ENCODE assay signal across 26 cellular contexts in the genomic region with DNA sequence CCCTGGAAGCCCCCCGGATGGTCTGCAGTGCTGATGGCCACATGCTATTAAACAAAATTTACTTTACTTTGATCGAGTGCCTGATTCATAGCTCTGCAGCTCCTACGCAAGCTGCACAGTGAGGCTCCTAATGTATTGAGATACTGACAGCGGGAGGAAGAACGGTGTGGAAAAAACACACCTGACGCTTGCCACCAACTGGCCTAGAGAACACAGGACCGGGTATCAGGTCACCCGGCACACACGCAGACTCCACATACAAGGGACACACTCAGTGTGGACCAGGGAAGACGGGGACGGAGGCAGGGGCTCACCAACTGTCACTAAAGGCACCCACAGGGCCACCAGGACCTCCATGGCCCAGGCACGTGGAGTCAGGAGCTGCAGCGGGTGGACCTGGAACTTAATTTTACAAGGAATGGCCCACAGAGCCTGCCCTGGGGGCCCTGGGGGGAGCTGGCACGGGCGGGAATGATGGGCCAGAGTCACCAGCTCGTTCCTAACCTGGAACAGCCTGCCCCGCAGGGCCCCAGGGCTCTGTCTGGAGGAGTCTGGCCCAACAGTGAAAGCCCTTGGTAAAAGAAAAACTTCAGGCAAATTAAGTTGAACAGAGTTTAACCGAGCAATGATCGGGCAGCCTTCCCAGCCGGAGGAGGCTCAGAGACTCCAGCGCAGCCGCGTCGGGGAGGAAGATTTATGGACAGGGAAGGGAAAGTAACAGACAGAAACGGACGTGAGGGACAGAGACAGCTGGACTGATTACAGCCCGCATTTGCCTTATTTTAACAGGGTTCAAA.
DNase-seq lines count a peak whose midpoint lies in the region; ATAC-seq and TF ChIP-seq lines count a peak whose summit lies in the region.
"Had no signal": no experiment of that assay in that cellular context is flagged by ENCODE, and none has a peak within 500 bp of the region (broad histone marks: within the 10 kb centered on the region; RNA-seq: fewer than 3 reads in every experiment).

No MANE protein-coding gene starts in this region.

- no peaks in the 10 kb centered on the region for H3K27me3 ChIP-seq in GM23338 (ENCODE audit: insufficient read depth)
- H3K27me3 ChIP-seq in lung (ENCODE audit: control insufficient read depth, insufficient read depth), result no peaks in the 10 kb centered on the region
- H3K27me3 ChIP-seq in psoas muscle (ENCODE audit: insufficient read depth in 3 of 3, low read length in 2 of 3), result peaks cover 0 to 6% (median 2%) of the 10 kb centered on the region in 3 donors
- H3K27me3 ChIP-seq in CD8-positive, alpha-beta memory T cell (ENCODE audit: insufficient read depth, low read length, poor library complexity, severe bottlenecking), result no peaks in the 10 kb centered on the region
- H3K27me3 ChIP-seq: BE2C, upper lobe of right lung had no signal

- no peak for TF ChIP-seq CTCF in GM23338 (conservative IDR thresholded peaks at IDR 0.05; ENCODE audit: low read depth in 2 of 2)
- no peak for TF ChIP-seq CTCF in lung (IDR thresholded peaks at IDR 0.05; ENCODE audit: control extremely low read depth, extremely low read depth)
- TF ChIP-seq CTCF in psoas muscle (IDR thresholded peaks at IDR 0.05), result no peak
- no peak for TF ChIP-seq CTCF in CD14-positive monocyte (IDR thresholded peaks at IDR 0.05)

- POLR2A ChIA-PET in CD8-positive, alpha-beta memory T cell (lab: Charles Lee), result no interaction called here

- ATAC-seq in GM23338 (no peak), lung (ENCODE audit: insufficient read depth, low FRiP score) (no peak), psoas muscle (peak in 3 of 4 donors; percentile 24 to 43 (median 42)), HG02885 (IDR thresholded peaks at IDR 0.05; ENCODE audit: poor library complexity, unreplicated experiment) (no peak), HG03354 (IDR thresholded peaks at IDR 0.05; ENCODE audit: poor library complexity, severe bottlenecking, unreplicated experiment) (no peak)
- ATAC-seq: activated CD4-positive, alpha-beta T cell treated with anti-CD3 and anti-CD28 coated beads for 36 hours; activated T-cell treated with anti-CD3 and anti-CD28 coated beads, Interleukin-2, amount 50 U/mL, for 72 hours; naive thymus-derived CD4-positive, alpha-beta T cell had no signal

- H3K4me3 ChIP-seq in GM23338 (no peak overlapping the region), lung (no peak overlapping the region), psoas muscle (no peak overlapping the region)
- H3K4me3 ChIP-seq in CD8-positive, alpha-beta memory T cell (ENCODE audit: low read length), result no peak overlapping the region
- H3K4me3 ChIP-seq: A549, dorsolateral prefrontal cortex, SK-N-MC, upper lobe of right lung had no signal

- H3F3A ChIP-seq in GM23338 (replicated peaks; ENCODE audit: low read depth), result no peaks in the 10 kb centered on the region

- H3K27ac ChIP-seq in GM23338 (ENCODE audit: low read depth), result no peak overlapping the region
- peak overlapping the region; percentile 39 for H3K27ac ChIP-seq in cingulate gyrus (ENCODE audit: low read depth, low read length)
- H3K27ac ChIP-seq in lung (ENCODE audit: low read depth in 1 of 2, low read length in 1 of 2), result no peak overlapping the region
- H3K27ac ChIP-seq in psoas muscle, result no peak overlapping the region
- H3K27ac ChIP-seq in CD8-positive, alpha-beta memory T cell (ENCODE audit: low read depth, low read length), result no peak overlapping the region
- H3K27ac ChIP-seq: A549, HL-60, SK-N-MC, upper lobe of right lung had no signal

- peaks cover 15% of the 10 kb centered on the region; the same call in 1 of the 2 replicates for H3K9me2 ChIP-seq in GM23338 (ENCODE audit: insufficient read depth)

- peaks cover 6% of the 10 kb centered on the region; the same call in 2 of the 3 replicates for H3K36me3 Mint-ChIP-seq in GM23338 (ENCODE audit: low read depth)
- no peaks in the 10 kb centered on the region for H3K36me3 Mint-ChIP-seq in CD8-positive, alpha-beta memory T cell
- H3K36me3 Mint-ChIP-seq in CD14-positive monocyte, result no peaks in the 10 kb centered on the region
- H3K36me3 Mint-ChIP-seq: naive thymus-derived CD4-positive, alpha-beta T cell had no signal

- H3K27ac Mint-ChIP-seq in GM23338 (no peak overlapping the region), CD14-positive monocyte (no peak overlapping the region)
- peak overlapping the region in 1 of 8 donors; percentile 59 for H3K27ac Mint-ChIP-seq in CD8-positive, alpha-beta memory T cell
- H3K27ac Mint-ChIP-seq: activated CD4-positive, alpha-beta T cell treated with anti-CD3 and anti-CD28 coated beads for 36 hours; activated T-cell treated with anti-CD3 and anti-CD28 coated beads, Interleukin-2, amount 50 U/mL, for 72 hours; naive thymus-derived CD4-positive, alpha-beta T cell; T-helper 1 cell treated with Interleukin-12 subunit alpha and Interleukin-12 subunit beta and Interleukin-4 antibody, amounts not matched to agents 30 μg/mL and 1 μg/mL, for 36 hours had no signal

- DNase-seq in GM23338 (ENCODE audit: low spot score) (no peak), lung (ENCODE audit: low spot score) (peak; percentile 24), psoas muscle (peak in 1 of 2 donors; percentile 63), CD14-positive monocyte (ENCODE audit: low spot score) (no peak)
- no peak for DNase-seq in CD8-positive, alpha-beta memory T cell
- DNase-seq: activated CD4-positive, alpha-beta T cell treated with anti-CD3 and anti-CD28 coated beads for 36 hours; activated naive CD4-positive, alpha-beta T cell treated with anti-CD3 and anti-CD28 coated beads, Interleukin-2, amount 50 U/mL, for 16 hours; activated T-cell treated with anti-CD3 and anti-CD28 coated beads, Interleukin-2, amount 50 U/mL, for 72 hours; BE2C; Kasumi-1; kidney glomerular epithelial cell; mesendoderm; naive thymus-derived CD4-positive, alpha-beta T cell; NCI-H187; NCI-H526; small intestine; stimulated activated CD4-positive, alpha-beta T cell treated with anti-CD3 and anti-CD28 coated beads, Interleukin-1b, Interleukin-23, amount 100 ng/mL, for 48 hours; upper lobe of right lung had no signal

- no peaks in the 10 kb centered on the region for H3K79me2 ChIP-seq in GM23338 (replicated peaks; ENCODE audit: insufficient read depth)

- H2AFZ ChIP-seq in GM23338, result peak overlapping the region; percentile 52; the same call in 1 of the 2 replicates

- H3K9me3 Mint-ChIP-seq in GM23338 (peaks cover 9% of the 10 kb centered on the region; the same call in 1 of the 3 replicates), CD14-positive monocyte (peaks cover 0 to 15% (median 2%) of the 10 kb centered on the region in 7 donors)
- H3K9me3 Mint-ChIP-seq in CD8-positive, alpha-beta memory T cell, result no peaks in the 10 kb centered on the region
- H3K9me3 Mint-ChIP-seq: activated T-cell treated with anti-CD3 and anti-CD28 coated beads, Interleukin-2, amount 50 U/mL, for 72 hours; T-helper 1 cell treated with Interleukin-12 subunit alpha and Interleukin-12 subunit beta and Interleukin-4 antibody, amounts not matched to agents 30 μg/mL and 1 μg/mL, for 36 hours had no signal

- no peaks in the 10 kb centered on the region for H3K4me1 ChIP-seq in GM23338 (ENCODE audit: insufficient read depth)
- no peaks in the 10 kb centered on the region for H3K4me1 ChIP-seq in lung (ENCODE audit: control insufficient read depth in 2 of 2, insufficient read depth in 2 of 2, low read length in 2 of 2)
- no peaks in the 10 kb centered on the region for H3K4me1 ChIP-seq in psoas muscle
- no peaks in the 10 kb centered on the region for H3K4me1 ChIP-seq in CD8-positive, alpha-beta memory T cell (ENCODE audit: insufficient read depth, low read length)
- H3K4me1 ChIP-seq: A549, BE2C, upper lobe of right lung had no signal

- CTCF ChIA-PET in CD8-positive, alpha-beta memory T cell (lab: Charles Lee), result no interaction called here

- H3K4me2 ChIP-seq in GM23338, result no peak overlapping the region
- H3K4me2 ChIP-seq: A549 had no signal

- 77 to 85% methylated on average over 27 of the region's 27 CpGs for WGBS in lung, 2 donors
- WGBS in psoas muscle, 3 donors, result 28 to 60% (median 52%) methylated on average over 27 of the region's 27 CpGs

- H4K20me1 ChIP-seq in GM23338 (replicated peaks; ENCODE audit: insufficient read depth), result no peaks in the 10 kb centered on the region

- peaks cover 3% of the 10 kb centered on the region; the same call in 2 of the 3 replicates for H3K4me1 Mint-ChIP-seq in GM23338
- no peaks in the 10 kb centered on the region for H3K4me1 Mint-ChIP-seq in CD8-positive, alpha-beta memory T cell
- H3K4me1 Mint-ChIP-seq in CD14-positive monocyte, result no peaks in the 10 kb centered on the region
- H3K4me1 Mint-ChIP-seq: activated CD4-positive, alpha-beta T cell treated with anti-CD3 and anti-CD28 coated beads for 36 hours; naive thymus-derived CD4-positive, alpha-beta T cell had no signal

- intact Hi-C loops in psoas muscle (cut with DNase I), result no loop called here
- intact Hi-C loops in CD14-positive monocyte (cut with micrococcal nuclease), result no loop called here

- peaks cover 0 to 5% of the 10 kb centered on the region in 2 donors for H3K9me3 ChIP-seq in lung (ENCODE audit: control insufficient read depth in 2 of 2, insufficient read depth in 1 of 2, low read length in 1 of 2)
- no peaks in the 10 kb centered on the region for H3K9me3 ChIP-seq in psoas muscle
- H3K9me3 ChIP-seq in CD8-positive, alpha-beta memory T cell (ENCODE audit: low read length), result no peaks in the 10 kb centered on the region
- H3K9me3 ChIP-seq: A549, BE2C, upper lobe of right lung had no signal

- H3K36me3 ChIP-seq in GM23338 (ENCODE audit: insufficient read depth) (no peaks in the 10 kb centered on the region), lung (ENCODE audit: control insufficient read depth in 2 of 2, insufficient read depth in 2 of 2, low read length in 2 of 2) (no peaks in the 10 kb centered on the region), psoas muscle (ENCODE audit: insufficient read depth in 1 of 2, low read depth in 1 of 2) (no peaks in the 10 kb centered on the region)
- no peaks in the 10 kb centered on the region for H3K36me3 ChIP-seq in CD8-positive, alpha-beta memory T cell (ENCODE audit: insufficient read depth, low read length)
- H3K36me3 ChIP-seq: BE2C, upper lobe of right lung had no signal

- H3K27me3 Mint-ChIP-seq in GM23338 (ENCODE audit: insufficient read depth, low read depth, poor library complexity), result peaks cover 2% of the 10 kb centered on the region
- peaks cover 1 to 8% of the 10 kb centered on the region in 2 donors for H3K27me3 Mint-ChIP-seq in CD8-positive, alpha-beta memory T cell
- H3K27me3 Mint-ChIP-seq in CD14-positive monocyte (ENCODE audit: low read depth in 3 of 3), result peaks cover 0 to 4% (median 3%) of the 10 kb centered on the region in 3 donors
- H3K27me3 Mint-ChIP-seq: activated CD4-positive, alpha-beta T cell treated with anti-CD3 and anti-CD28 coated beads for 36 hours; naive thymus-derived CD4-positive, alpha-beta T cell had no signal

- H3K4me3 Mint-ChIP-seq in GM23338, result no peak overlapping the region
- no peak overlapping the region for H3K4me3 Mint-ChIP-seq in CD8-positive, alpha-beta memory T cell
- no peak overlapping the region for H3K4me3 Mint-ChIP-seq in CD14-positive monocyte
- H3K4me3 Mint-ChIP-seq: activated CD4-positive, alpha-beta T cell treated with anti-CD3 and anti-CD28 coated beads for 36 hours; activated T-cell treated with anti-CD3 and anti-CD28 coated beads, Interleukin-2, amount 50 U/mL, for 72 hours; naive thymus-derived CD4-positive, alpha-beta T cell; T-helper 1 cell treated with Interleukin-12 subunit alpha and Interleukin-12 subunit beta and Interleukin-4 antibody, amounts not matched to agents 30 μg/mL and 1 μg/mL, for 36 hours had no signal

TF ChIP-seq in GM23338, 12 proteins besides CTCF, POLR2A, EP300 and RAD21 (continues in another document):
- no peak for TF ChIP-seq POLR2AphosphoS5 (IDR thresholded peaks at IDR 0.05; ENCODE audit: low read depth)

Comparison
In these comparisons a context has a peak if more than half of its experiments do, and no peak if none do; other contexts are left out.
1. ATAC-seq: peak in psoas muscle (3 of 4); none in GM23338 (single experiment), lung (single experiment), HG02885 (single experiment) and HG03354 (single experiment).